23 cellular contexts compared by ENCODE assay signal in genomic region chr9:130518943-130519772, GRCh38.
DNase-seq lines count a peak whose midpoint lies in the region; ATAC-seq and TF ChIP-seq lines count a peak whose summit lies in the region.
"Had no signal": no experiment of that assay in that cellular context is flagged by ENCODE, and none has a peak within 500 bp of the region (broad histone marks: within the 10 kb centered on the region; RNA-seq: fewer than 3 reads in every experiment).

No MANE protein-coding gene starts in this region.

- DNase-seq in SK-N-SH (peak; percentile 26), NCI-H2029 treated with DMSO at 0.1 percent for 48 hours (lab: John Stamatoyannopoulos, UW) (peak; percentile 39), endodermal cell (no peak), thyroid gland (peak; percentile 69 to 72), GM19240 (ENCODE audit: insufficient read length, low spot score) (no peak), SW 1271 (lab: John Stamatoyannopoulos, UW) (no peak)
- DNase-seq in activated CD4-positive, alpha-beta memory T cell treated with anti-CD3 and anti-CD28 coated beads for 36 hours, result no peak
- DNase-seq: activated CD8-positive, alpha-beta T cell treated with anti-CD3 and anti-CD28 coated beads, Interleukin-2, amount 10 ng/mL, durations not matched to agents 7 days and 5 days; adrenal gland; brain microvascular endothelial cell; colonic mucosa; GF-D8; KBM-7; mammary epithelial cell; MM.1S; NCI-H1930; NCI-H510A; occipital lobe; upper lobe of left lung had no signal

- H3K4me2 ChIP-seq in SK-N-SH, result no peak overlapping the region

- H3K36me3 ChIP-seq in SK-N-SH (replicated peaks in 1 of 2; ENCODE audit: control insufficient read depth in 1 of 2, insufficient read depth in 2 of 2, low read length in 1 of 2) (no peaks in the 10 kb centered on the region), endodermal cell (ENCODE audit: control insufficient read depth, insufficient read depth, low read length) (no peaks in the 10 kb centered on the region), thyroid gland (no peaks in the 10 kb centered on the region)
- H3K36me3 ChIP-seq: adrenal gland, brain microvascular endothelial cell, colonic mucosa, upper lobe of left lung had no signal

- H4K20me1 ChIP-seq in SK-N-SH (ENCODE audit: insufficient read depth), result no peaks in the 10 kb centered on the region

- 84% methylated on average over 18 of the region's 24 CpGs for WGBS in SK-N-SH (ENCODE audit: low lambda C conversion rate)
- 83 to 94% methylated on average over 17 to 24 of the region's 24 CpGs for WGBS in endodermal cell (ENCODE audit: insufficient coverage in 1 of 2, insufficient read length in 1 of 2), 2 experiments
- WGBS in thyroid gland, 2 donors, result 57 to 63% methylated on average over 21 to 24 of the region's 24 CpGs

- H3K36me3 Mint-ChIP-seq in endodermal cell (ENCODE audit: low read depth), result no peaks in the 10 kb centered on the region
- no peaks in the 10 kb centered on the region for H3K36me3 Mint-ChIP-seq in activated CD4-positive, alpha-beta memory T cell treated with anti-CD3 and anti-CD28 coated beads for 36 hours
- H3K36me3 Mint-ChIP-seq: CD14-positive monocyte had no signal

- H3K4me1 ChIP-seq in SK-N-SH (ENCODE audit: control insufficient read depth in 1 of 2, insufficient read depth in 2 of 2, low read depth in 1 of 2, low read length in 1 of 2), result no peaks in the 10 kb centered on the region; a peak in 1 of 4 replicates
- no peaks in the 10 kb centered on the region for H3K4me1 ChIP-seq in endodermal cell (ENCODE audit: control insufficient read depth, insufficient read depth, low read length)
- peaks cover 10 to 17% of the 10 kb centered on the region in 2 donors for H3K4me1 ChIP-seq in thyroid gland
- H3K4me1 ChIP-seq: adrenal gland, colonic mucosa, upper lobe of left lung had no signal

- H3K27me3 ChIP-seq in SK-N-SH (ENCODE audit: insufficient read depth), result no peaks in the 10 kb centered on the region
- H3K27me3 ChIP-seq in endodermal cell (ENCODE audit: control insufficient read depth, insufficient read depth, low read length, poor library complexity, severe bottlenecking), result no peaks in the 10 kb centered on the region
- H3K27me3 ChIP-seq in thyroid gland, result no peaks in the 10 kb centered on the region
- H3K27me3 ChIP-seq: adrenal gland, colonic mucosa, upper lobe of left lung had no signal

- H3K79me2 ChIP-seq in SK-N-SH (ENCODE audit: insufficient read depth), result no peaks in the 10 kb centered on the region

- H3K9me3 ChIP-seq in SK-N-SH, result no peaks in the 10 kb centered on the region
- no peaks in the 10 kb centered on the region for H3K9me3 ChIP-seq in endodermal cell (ENCODE audit: control insufficient read depth, low read length)
- no peaks in the 10 kb centered on the region for H3K9me3 ChIP-seq in thyroid gland
- H3K9me3 ChIP-seq: adrenal gland, colonic mucosa, upper lobe of left lung had no signal

- H3K27ac ChIP-seq in SK-N-SH (ENCODE audit: low read depth in 2 of 2, low read length in 1 of 2), result no peak overlapping the region
- no peak overlapping the region for H3K27ac ChIP-seq in endodermal cell (ENCODE audit: low read depth, low read length)
- peak overlapping the region in 1 of 3 donors; percentile 49 for H3K27ac ChIP-seq in thyroid gland
- H3K27ac ChIP-seq: adrenal gland, brain microvascular endothelial cell, colonic mucosa, RWPE1, upper lobe of left lung had no signal

- H2AFZ ChIP-seq in SK-N-SH (ENCODE audit: low read depth), result no peak overlapping the region

- TF ChIP-seq POLR2A in thyroid gland (IDR thresholded peaks at IDR 0.05), result no peak

- H3K9me2 ChIP-seq in SK-N-SH, result no peaks in the 10 kb centered on the region

- H3K4me1 Mint-ChIP-seq in endodermal cell, result peaks cover 1% of the 10 kb centered on the region
- no peaks in the 10 kb centered on the region for H3K4me1 Mint-ChIP-seq in activated CD4-positive, alpha-beta memory T cell treated with anti-CD3 and anti-CD28 coated beads for 36 hours (ENCODE audit: low read depth)
- H3K4me1 Mint-ChIP-seq: CD14-positive monocyte had no signal

- no peak for TF ChIP-seq RAD21 in SK-N-SH (IDR thresholded peaks at IDR 0.05; ENCODE audit: low read length)

- intact Hi-C loops in thyroid gland (cut with DNase I), result no loop called here
- intact Hi-C loops in activated CD4-positive, alpha-beta memory T cell treated with anti-CD3 and anti-CD28 coated beads for 36 hours (cut with micrococcal nuclease), result no loop called here

- CTCF ChIA-PET in SK-N-SH (lab: Yijun Ruan, JAX), result interaction anchor here (0.9 to 1.1 kb wide), 3 partner anchors 16 to 163 kb away, joined by 3 to 4 read pairs (median 3); no protein-coding TSS in a partner anchor
- CTCF ChIA-PET in activated CD4-positive, alpha-beta memory T cell treated with anti-CD3 and anti-CD28 coated beads for 36 hours (lab: Charles Lee), result interaction anchor here (0.6 kb wide), 1 partner anchor 53 kb away, joined by 3 read pairs; no protein-coding TSS in a partner anchor

- no peaks in the 10 kb centered on the region for H3F3A ChIP-seq in SK-N-SH (replicated peaks; ENCODE audit: insufficient read depth)

- POLR2A ChIA-PET in SK-N-SH (lab: Yijun Ruan, JAX), result interaction anchor here (0.6 kb wide), 1 partner anchor 452 kb away, joined by 4 read pairs; no protein-coding TSS in a partner anchor
- POLR2A ChIA-PET in activated CD4-positive, alpha-beta memory T cell treated with anti-CD3 and anti-CD28 coated beads for 36 hours (lab: Charles Lee), result no interaction called here

- no peak overlapping the region for H3K27ac Mint-ChIP-seq in endodermal cell
- no peak overlapping the region for H3K27ac Mint-ChIP-seq in activated CD4-positive, alpha-beta memory T cell treated with anti-CD3 and anti-CD28 coated beads for 36 hours
- H3K27ac Mint-ChIP-seq: activated CD8-positive, alpha-beta T cell treated with anti-CD3 and anti-CD28 coated beads, Interleukin-2, amount 10 ng/mL, durations not matched to agents 7 days and 5 days had no signal

- ATAC-seq in SK-N-SH treated with all-trans-retinoic acid at 6 μM for 48 hours, result no peak
- ATAC-seq: activated CD4-positive, CD25-positive, alpha-beta regulatory T cell treated with anti-CD3 and anti-CD28 coated beads, Interleukin-2, amount 50 U/mL, for 24 hours; activated CD8-positive, alpha-beta T cell treated with anti-CD3 and anti-CD28 coated beads, Interleukin-2, amount 10 ng/mL, durations not matched to agents 7 days and 5 days had no signal

- peaks cover 2% of the 10 kb centered on the region for H3K27me3 Mint-ChIP-seq in endodermal cell (ENCODE audit: insufficient read depth)
- peaks cover 4% of the 10 kb centered on the region for H3K27me3 Mint-ChIP-seq in activated CD4-positive, alpha-beta memory T cell treated with anti-CD3 and anti-CD28 coated beads for 36 hours

- TF ChIP-seq CTCF in SK-N-SH (IDR thresholded peaks at IDR 0.05) (no peak), endodermal cell (conservative IDR thresholded peaks at IDR 0.05) (peak; percentile 12), thyroid gland (IDR thresholded peaks at IDR 0.05) (no peak)

- H3K9ac ChIP-seq in SK-N-SH (no peak overlapping the region), endodermal cell (ENCODE audit: extremely low read depth, low read length, poor library complexity, severe bottlenecking) (no peak overlapping the region)

- H3K4me3 ChIP-seq in SK-N-SH (ENCODE audit: low read depth in 2 of 2, low read length in 1 of 2) (no peak overlapping the region), endodermal cell (ENCODE audit: low read length) (no peak overlapping the region), thyroid gland (replicated peaks in 1 of 3) (no peak overlapping the region)
- H3K4me3 ChIP-seq: adrenal gland, colonic mucosa, upper lobe of left lung had no signal

- TF ChIP-seq EP300 in SK-N-SH (IDR thresholded peaks at IDR 0.05; ENCODE audit: borderline replicate concordance in 1 of 2, low read depth in 1 of 2, low read length in 1 of 2), result no peak

- no peaks in the 10 kb centered on the region for H3K9me3 Mint-ChIP-seq in endodermal cell
- no peaks in the 10 kb centered on the region for H3K9me3 Mint-ChIP-seq in activated CD4-positive, alpha-beta memory T cell treated with anti-CD3 and anti-CD28 coated beads for 36 hours

- no peak overlapping the region for H3K4me3 Mint-ChIP-seq in endodermal cell
- no peak overlapping the region for H3K4me3 Mint-ChIP-seq in activated CD4-positive, alpha-beta memory T cell treated with anti-CD3 and anti-CD28 coated beads for 36 hours
- H3K4me3 Mint-ChIP-seq: activated CD8-positive, alpha-beta T cell treated with anti-CD3 and anti-CD28 coated beads, Interleukin-2, amount 10 ng/mL, durations not matched to agents 7 days and 5 days; CD14-positive monocyte had no signal

TF ChIP-seq in SK-N-SH, 30 proteins besides CTCF, POLR2A, EP300 and RAD21 (continues in another document):
- TF ChIP-seq, protein P1, sequence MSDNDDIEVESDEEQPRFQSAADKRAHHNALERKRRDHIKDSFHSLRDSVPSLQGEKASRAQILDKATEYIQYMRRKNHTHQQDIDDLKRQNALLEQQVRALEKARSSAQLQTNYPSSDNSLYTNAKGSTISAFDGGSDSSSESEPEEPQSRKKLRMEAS (IDR thresholded peaks at IDR 0.05; ENCODE audit: low read depth), result no peak
- no peak for TF ChIP-seq JUND (IDR thresholded peaks at IDR 0.05)
- TF ChIP-seq GATA2 (CRISPR knock-in tag; IDR thresholded peaks at IDR 0.05), result no peak
- no peak for TF ChIP-seq YY1 (IDR thresholded peaks at IDR 0.05; ENCODE audit: low read depth)

TF ChIP-seq in SK-N-SH treated with all-trans-retinoic acid at 6 μM for 48 hours, 23 proteins besides CTCF, POLR2A, EP300 and RAD21 (continues in another document):
- TF ChIP-seq SNAI2 (CRISPR knock-in tag; IDR thresholded peaks at IDR 0.05), result no peak
- no peak for TF ChIP-seq ARNTL (CRISPR knock-in tag; IDR thresholded peaks at IDR 0.05; ENCODE audit: borderline replicate concordance, low read depth)
- no peak for TF ChIP-seq TCF4 (CRISPR knock-in tag; IDR thresholded peaks at IDR 0.05; ENCODE audit: borderline replicate concordance)
- no peak for TF ChIP-seq ZNF70 (CRISPR knock-in tag; IDR thresholded peaks at IDR 0.05)
- no peak for TF ChIP-seq BACH2 (CRISPR knock-in tag; IDR thresholded peaks at IDR 0.05; ENCODE audit: borderline replicate concordance)
- TF ChIP-seq RARB (CRISPR knock-in tag; IDR thresholded peaks at IDR 0.05), result no peak
- no peak for TF ChIP-seq CSRNP3 (CRISPR knock-in tag; IDR thresholded peaks at IDR 0.05)

Comparison
In these comparisons a context has a peak if more than half of its experiments do, and no peak if none do; other contexts are left out.
1. DNase-seq: peak in SK-N-SH (single experiment), NCI-H2029 treated with DMSO at 0.1 percent for 48 hours (single experiment) and thyroid gland (2 of 2); none in endodermal cell (single experiment), GM19240 (single experiment), SW 1271 (0 of 2) and activated CD4-positive, alpha-beta memory T cell treated with anti-CD3 and anti-CD28 coated beads for 36 hours (single experiment).